23 cellular contexts compared by ENCODE assay signal in the genomic region with DNA sequence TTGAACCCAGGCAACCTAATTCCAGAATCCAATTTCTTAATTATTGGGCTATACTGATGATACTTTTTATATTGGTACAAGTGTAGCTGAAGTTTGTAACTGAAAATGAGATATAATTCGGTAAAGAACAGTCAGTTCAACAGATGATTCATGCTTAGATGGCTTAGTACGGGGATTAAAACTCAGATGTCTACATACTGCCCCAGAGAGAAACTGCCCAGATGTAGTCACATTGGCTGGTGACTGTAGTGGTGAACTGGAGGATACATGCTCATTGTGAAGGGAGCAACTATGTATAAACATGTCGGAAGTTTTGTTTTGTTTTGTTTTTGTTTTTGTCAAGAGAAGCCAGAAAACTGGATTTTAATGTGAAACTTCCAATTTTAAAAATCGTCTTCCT.
DNase-seq lines count a peak whose midpoint lies in the region; ATAC-seq and TF ChIP-seq lines count a peak whose summit lies in the region.
"Had no signal": no experiment of that assay in that cellular context is flagged by ENCODE, and none has a peak within 500 bp of the region (broad histone marks: within the 10 kb centered on the region; RNA-seq: fewer than 3 reads in every experiment).

No MANE protein-coding gene starts in this region.

- H3K36me3 ChIP-seq in smooth muscle cell (ENCODE audit: low read depth) (no peaks in the 10 kb centered on the region), aorta (ENCODE audit: control insufficient read depth in 1 of 2, insufficient read depth in 2 of 2, low read length in 1 of 2) (peaks cover 0 to 4% of the 10 kb centered on the region in 2 donors)
- H3K36me3 ChIP-seq: BE2C; BLaER1 treated with 17β-estradiol and CSF1 and Interleukin-3, amounts not matched to agents 10 nM and 100 nM had no signal

- no peak overlapping the region for H3K27ac Mint-ChIP-seq in activated CD4-positive, alpha-beta T cell treated with anti-CD3 and anti-CD28 coated beads for 36 hours
- H3K27ac Mint-ChIP-seq: CD14-positive monocyte; CD4-positive, alpha-beta T cell; CD8-positive, alpha-beta memory T cell; GM23338; H9; HFFc6 had no signal

- H3K36me3 Mint-ChIP-seq in activated CD4-positive, alpha-beta T cell treated with anti-CD3 and anti-CD28 coated beads for 36 hours (ENCODE audit: low read depth): no peaks in the 10 kb centered on the region
- H3K36me3 Mint-ChIP-seq: CD14-positive monocyte; CD8-positive, alpha-beta memory T cell had no signal

- peak overlapping the region; percentile 8 for H3K4me2 ChIP-seq in smooth muscle cell
- H3K4me2 ChIP-seq: A549; BLaER1 treated with 17β-estradiol and CSF1 and Interleukin-3, amounts not matched to agents 10 nM and 100 nM; GM23338 had no signal

- CTCF ChIA-PET in activated CD4-positive, alpha-beta T cell treated with anti-CD3 and anti-CD28 coated beads for 36 hours (lab: Charles Lee): no interaction called here

- intact Hi-C loops in aorta (cut with DNase I): loop anchor here in 1 of 2 donors (5.0 kb wide), 1 partner anchor 261 kb away; no protein-coding TSS in a partner anchor
- intact Hi-C loops in activated CD4-positive, alpha-beta T cell treated with anti-CD3 and anti-CD28 coated beads for 36 hours (cut with DNase I, micrococcal nuclease): no loop called here

- H3K4me1 ChIP-seq in smooth muscle cell (ENCODE audit: low read depth): no peaks in the 10 kb centered on the region
- peaks cover 0 to 2% of the 10 kb centered on the region in 2 donors for H3K4me1 ChIP-seq in aorta (ENCODE audit: control insufficient read depth in 1 of 2, insufficient read depth in 2 of 2, low read length in 2 of 2)
- H3K4me1 ChIP-seq: A549, BE2C had no signal

- no peaks in the 10 kb centered on the region for H4K20me1 ChIP-seq in smooth muscle cell (ENCODE audit: low read depth)
- H4K20me1 ChIP-seq: BLaER1 treated with 17β-estradiol and CSF1 and Interleukin-3, amounts not matched to agents 10 nM and 100 nM had no signal

- 59% methylated on average over 4 of the region's 4 CpGs for WGBS in smooth muscle cell (ENCODE audit: low lambda C conversion rate)
- 94 to 96% methylated on average over 4 of the region's 4 CpGs for WGBS in aorta, 2 donors

- H3K27me3 Mint-ChIP-seq in activated CD4-positive, alpha-beta T cell treated with anti-CD3 and anti-CD28 coated beads for 36 hours: peaks cover 16% of the 10 kb centered on the region

- no peak for ATAC-seq in aorta (ENCODE audit: low FRiP score)
- no peak for ATAC-seq in activated CD4-positive, alpha-beta T cell treated with anti-CD3 and anti-CD28 coated beads for 36 hours
- ATAC-seq: A549, GM23338 had no signal

- H3K27me3 ChIP-seq in smooth muscle cell (ENCODE audit: low read depth): peaks cover 4% of the 10 kb centered on the region
- H3K27me3 ChIP-seq in aorta (ENCODE audit: control insufficient read depth in 1 of 2, insufficient read depth in 2 of 2, low read length in 1 of 2): no peaks in the 10 kb centered on the region
- H3K27me3 ChIP-seq: BLaER1 treated with 17β-estradiol and CSF1 and Interleukin-3, amounts not matched to agents 10 nM and 100 nM had no signal

- H2AFZ ChIP-seq in smooth muscle cell (ENCODE audit: low read depth): no peak overlapping the region
- H2AFZ ChIP-seq: GM23338 had no signal

- no peak for TF ChIP-seq CTCF in smooth muscle cell (IDR thresholded peaks at IDR 0.05; ENCODE audit: borderline replicate concordance, insufficient read depth, poor library complexity, severe bottlenecking)

- H3K4me1 Mint-ChIP-seq in activated CD4-positive, alpha-beta T cell treated with anti-CD3 and anti-CD28 coated beads for 36 hours: no peaks in the 10 kb centered on the region
- H3K4me1 Mint-ChIP-seq: CD8-positive, alpha-beta memory T cell; GM23338 had no signal

- H3K9me3 ChIP-seq in smooth muscle cell (replicated peaks; ENCODE audit: low read depth): no peaks in the 10 kb centered on the region
- no peaks in the 10 kb centered on the region for H3K9me3 ChIP-seq in aorta (ENCODE audit: control insufficient read depth, low read length)
- H3K9me3 ChIP-seq: A549; BE2C; BLaER1 treated with 17β-estradiol and CSF1 and Interleukin-3, amounts not matched to agents 10 nM and 100 nM had no signal

- H3K27ac ChIP-seq in smooth muscle cell (ENCODE audit: low read depth) (no peak overlapping the region), aorta (ENCODE audit: low read depth in 1 of 2, low read length in 2 of 2) (no peak overlapping the region)
- H3K27ac ChIP-seq: A549; BLaER1 treated with 17β-estradiol and CSF1 and Interleukin-3, amounts not matched to agents 10 nM and 100 nM had no signal

- no peaks in the 10 kb centered on the region for H3F3A ChIP-seq in smooth muscle cell (ENCODE audit: low read depth)

- POLR2A ChIA-PET in activated CD4-positive, alpha-beta T cell treated with anti-CD3 and anti-CD28 coated beads for 36 hours (lab: Charles Lee): no interaction called here

- H3K9ac ChIP-seq in smooth muscle cell (ENCODE audit: low read depth): no peak overlapping the region
- H3K9ac ChIP-seq: BLaER1 treated with 17β-estradiol and CSF1 and Interleukin-3, amounts not matched to agents 10 nM and 100 nM had no signal

- H3K4me3 ChIP-seq in smooth muscle cell: no peak overlapping the region
- H3K4me3 ChIP-seq in aorta (ENCODE audit: low read length in 2 of 2): no peak overlapping the region
- H3K4me3 ChIP-seq: A549; BLaER1 treated with 17β-estradiol and CSF1 and Interleukin-3, amounts not matched to agents 10 nM and 100 nM; GM23338 had no signal

- H3K9me3 Mint-ChIP-seq in activated CD4-positive, alpha-beta T cell treated with anti-CD3 and anti-CD28 coated beads for 36 hours (ENCODE audit: low read depth): no peaks in the 10 kb centered on the region
- H3K9me3 Mint-ChIP-seq: GM23338, H9 had no signal

- H3K79me2 ChIP-seq in smooth muscle cell (ENCODE audit: low read depth): no peaks in the 10 kb centered on the region

- no peak overlapping the region for H3K4me3 Mint-ChIP-seq in activated CD4-positive, alpha-beta T cell treated with anti-CD3 and anti-CD28 coated beads for 36 hours
- H3K4me3 Mint-ChIP-seq: CD14-positive monocyte; CD4-positive, alpha-beta T cell; CD8-positive, alpha-beta memory T cell; GM23338; H9; HFFc6 had no signal

- peak; percentile 70 for DNase-seq in HCEC 1CT
- peak; percentile 31 for DNase-seq in amniotic epithelial cell (ENCODE audit: low read depth)
- peak; percentile 36 for DNase-seq in iris pigment epithelial cell (ENCODE audit: low read depth)
- no peak for DNase-seq in smooth muscle cell (lab: John Stamatoyannopoulos, UW; ENCODE audit: unreplicated experiment)
- DNase-seq in aorta: no peak
- no peak for DNase-seq in NCI-H2171 (lab: John Stamatoyannopoulos, UW)
- DNase-seq in activated CD4-positive, alpha-beta T cell treated with anti-CD3 and anti-CD28 coated beads for 36 hours: no peak
- DNase-seq: 8988T; ACHN; AML-193; BE2C; CD4-positive, alpha-beta T cell; CD8-positive, alpha-beta memory T cell; DMS 273 treated with DMSO at 0.1 percent for 48 hours; DMS79; EL; GF-D8; H9; HFFc6 had no signal

Comparison
In these comparisons a context has a peak if more than half of its experiments do, and no peak if none do; other contexts are left out.
1. DNase-seq: peak in HCEC 1CT (single experiment), amniotic epithelial cell (single experiment) and iris pigment epithelial cell (single experiment); none in smooth muscle cell (single experiment), aorta (0 of 2), NCI-H2171 (single experiment) and activated CD4-positive, alpha-beta T cell treated with anti-CD3 and anti-CD28 coated beads for 36 hours (single experiment).